In genomic region chr1:6593810-6594209, GRCh38 we compare ENCODE assay signal across 1 cellular context.
A peak's percentile ranks its signal among the peaks of the same experiment; 100 is the strongest.
TF ChIP-seq lines count a peak whose summit lies in the region.

No MANE protein-coding gene starts in this region.

TF ChIP-seq in HepG2, 621 proteins besides CTCF, POLR2A, EP300 and RAD21:
- TF ChIP-seq PCBP1 (IDR thresholded peaks at IDR 0.05; ENCODE audit: borderline replicate concordance, low read depth, low read length) (0 out of 2 replicates have a peak, but pooled peaks have one; percentile 10), ZNF646 (CRISPR knock-in tag; IDR thresholded peaks at IDR 0.05) (no peak), ZNF629 (CRISPR knock-in tag; conservative IDR thresholded peaks at IDR 0.05) (peak; percentile 89)
